In genomic region chr9:128723352-128723865, GRCh38 we compare ENCODE assay signal across 8 cellular contexts. TPM values are rescaled to one million over a fixed set of nuclear protein-coding genes. Genes with fewer than 3 reads are reported as not detected.
DNase-seq lines count a peak whose midpoint lies in the region; ATAC-seq and TF ChIP-seq lines count a peak whose summit lies in the region.

No MANE protein-coding gene starts in this region.

- H3K27ac ChIP-seq in HUES64 (ENCODE audit: low read depth, low read length) = no peak overlapping the region
- peak overlapping the region; percentile 80 for H3K27ac ChIP-seq in caudate nucleus (ENCODE audit: low read depth, low read length)

- H3K4me3 ChIP-seq in AG04449 (ENCODE audit: low read depth, low read length) = peak overlapping the region; percentile 74
- peak overlapping the region; percentile 78 for H3K4me3 ChIP-seq in HUES64 (ENCODE audit: low read length)
- H3K4me3 ChIP-seq in mucosa of stomach (ENCODE audit: low read length) = peak overlapping the region; percentile 64

- H3K4me1 ChIP-seq in HUES64 (ENCODE audit: insufficient read depth, low read length) (peaks cover 2% of the 10 kb centered on the region; the same call in 1 of the 2 replicates), mucosa of stomach (ENCODE audit: control insufficient read depth, insufficient read depth, low read length) (peaks cover 34% of the 10 kb centered on the region)

- ATAC-seq in HG03565 (IDR thresholded peaks at IDR 0.05; ENCODE audit: unreplicated experiment) (no peak), GM18909 (IDR thresholded peaks at IDR 0.05; ENCODE audit: poor library complexity, unreplicated experiment) (no peak)

- H3K9me3 ChIP-seq in HUES64 (ENCODE audit: insufficient read depth, low read depth, low read length) (no peaks in the 10 kb centered on the region), mucosa of stomach (ENCODE audit: control insufficient read depth, low read length) (no peaks in the 10 kb centered on the region)

- H3K9ac ChIP-seq in HUES64 (ENCODE audit: low read depth, low read length) (peak overlapping the region; percentile 80), mucosa of stomach (ENCODE audit: low read length) (peak overlapping the region; percentile 80)

- H3K36me3 ChIP-seq in HUES64 (ENCODE audit: insufficient read depth, low read length) (peaks cover 18% of the 10 kb centered on the region), mucosa of stomach (ENCODE audit: control insufficient read depth, insufficient read depth, low read length) (no peaks in the 10 kb centered on the region)

- TF ChIP-seq CTCF in AG04449 (IDR thresholded peaks at IDR 0.05; ENCODE audit: insufficient read depth, low read length, missing control alignments) = no peak

- no peak for DNase-seq in AG04449 (ENCODE audit: low read depth, low spot score)
- DNase-seq in caudate nucleus (lab: John Stamatoyannopoulos, UW) = no peak
- no peak for DNase-seq in NCI-H2227 (lab: John Stamatoyannopoulos, UW; ENCODE audit: unreplicated experiment)
- DNase-seq in DMS 273 treated with DMSO at 0.1 percent for 48 hours (lab: John Stamatoyannopoulos, UW) = no peak

- WGBS in HUES64 = 40% methylated on average over 7 of the region's 7 CpGs

- H3K27me3 ChIP-seq in HUES64 (ENCODE audit: insufficient read depth, low read length) = no peaks in the 10 kb centered on the region
- H3K27me3 ChIP-seq in mucosa of stomach (ENCODE audit: control insufficient read depth, insufficient read depth, low read length) = no peaks in the 10 kb centered on the region

- CTCF ChIA-PET in AG04449 (lab: Yijun Ruan, JAX) = interaction anchor here (0.7 to 3.2 kb wide), 5 partner anchors 9 to 95 kb away, joined by 4 to 46 read pairs (median 8); partner anchors contain the start of gene ENDOG

- POLR2A ChIA-PET in AG04449 (lab: Yijun Ruan, JAX) = no interaction called here

RNA-seq across cellular contexts. Expression of gene ZDHHC12, which starts 0.5 kb away (rescaled TPM):
- polyA plus RNA-seq in HUES64 (2013, experiment 1 of 2) = 30.5 TPM
- polyA plus RNA-seq in HUES64 (2013, experiment 2 of 2) = 30.2 TPM

RNA-seq across cellular contexts. Expression of gene PKN3, which starts 21.1 kb away (rescaled TPM):
- polyA plus RNA-seq in HUES64 (2013, experiment 1 of 2) = 8.8 TPM
- 10.6 TPM for polyA plus RNA-seq in HUES64 (2013, experiment 2 of 2)

RNA-seq across cellular contexts. Expression of gene SET, which starts 34.4 kb away (rescaled TPM):
- polyA plus RNA-seq in HUES64 (2013, experiment 1 of 2) = 1,037 TPM
- 1,056 TPM for polyA plus RNA-seq in HUES64 (2013, experiment 2 of 2)

RNA-seq across cellular contexts. Expression of gene ZER1, which starts 48.3 kb away (rescaled TPM):
- 11.3 TPM for polyA plus RNA-seq in HUES64 (2013, experiment 1 of 2)
- polyA plus RNA-seq in HUES64 (2013, experiment 2 of 2) = 13.4 TPM
